In genomic region chr4:94947681-94948108, GRCh38 we compare ENCODE assay signal across 17 cellular contexts.
"Had no signal": no experiment of that assay in that cellular context is flagged by ENCODE, and none has a peak within 500 bp of the region (broad histone marks: within the 10 kb centered on the region; RNA-seq: fewer than 3 reads in every experiment).

No MANE protein-coding gene starts in this region.

- H3K4me1 Mint-ChIP-seq: activated CD4-positive, alpha-beta T cell treated with anti-CD3 and anti-CD28 coated beads, Interleukin-2, amount 10 ng/mL, durations not matched to agents 7 days and 5 days; activated naive CD8-positive, alpha-beta T cell treated with anti-CD3 and anti-CD28 coated beads, Interleukin-2, amount 10 ng/mL, durations not matched to agents 7 days and 5 days; nephron progenitor cell; stimulated activated naive CD8-positive, alpha-beta T cell treated with anti-CD3 and anti-CD28 coated beads, Interleukin-15, amount 100 ng/mL, for 72 hours had no signal

- DNase-seq: activated CD4-positive, alpha-beta T cell treated with anti-CD3 and anti-CD28 coated beads, Interleukin-2, amount 10 ng/mL, durations not matched to agents 7 days and 5 days; activated CD8-positive, alpha-beta memory T cell treated with anti-CD3 and anti-CD28 coated beads, Interleukin-2, amount 50 U/mL, for 48 hours; activated naive CD8-positive, alpha-beta T cell treated with anti-CD3 and anti-CD28 coated beads, Interleukin-2, amount 10 ng/mL, durations not matched to agents 7 days and 5 days; cortex of kidney; effector CD8-positive, alpha-beta T cell; gastrocnemius medialis; heart right ventricle; nephron progenitor cell; psoas muscle; right lobe of liver; spleen; stimulated activated naive CD8-positive, alpha-beta T cell treated with anti-CD3 and anti-CD28 coated beads, Interleukin-15, amount 100 ng/mL, for 72 hours; SW 1271; testis; uterus had no signal

- H3K27me3 Mint-ChIP-seq: activated CD4-positive, alpha-beta T cell treated with anti-CD3 and anti-CD28 coated beads, Interleukin-2, amount 10 ng/mL, durations not matched to agents 7 days and 5 days; activated naive CD8-positive, alpha-beta T cell treated with anti-CD3 and anti-CD28 coated beads, Interleukin-2, amount 10 ng/mL, durations not matched to agents 7 days and 5 days; brain; stimulated activated naive CD8-positive, alpha-beta T cell treated with anti-CD3 and anti-CD28 coated beads, Interleukin-15, amount 100 ng/mL, for 72 hours had no signal

- ATAC-seq: gastrocnemius medialis; heart right ventricle; psoas muscle; right lobe of liver; stimulated activated naive CD8-positive, alpha-beta T cell treated with anti-CD3 and anti-CD28 coated beads, Interleukin-15, amount 100 ng/mL, for 72 hours had no signal

- H3K9me3 ChIP-seq: gastrocnemius medialis, psoas muscle, right lobe of liver, testis, uterus had no signal

- H3K4me3 ChIP-seq: gastrocnemius medialis, heart right ventricle, psoas muscle, right lobe of liver, spleen, testis, uterus had no signal

- H3K27ac Mint-ChIP-seq: activated CD4-positive, alpha-beta T cell treated with anti-CD3 and anti-CD28 coated beads, Interleukin-2, amount 10 ng/mL, durations not matched to agents 7 days and 5 days; activated naive CD8-positive, alpha-beta T cell treated with anti-CD3 and anti-CD28 coated beads, Interleukin-2, amount 10 ng/mL, durations not matched to agents 7 days and 5 days; brain; mesothelial cell of epicardium; nephron progenitor cell; stimulated activated naive CD8-positive, alpha-beta T cell treated with anti-CD3 and anti-CD28 coated beads, Interleukin-15, amount 100 ng/mL, for 72 hours had no signal

- H3K36me3 Mint-ChIP-seq: activated naive CD8-positive, alpha-beta T cell treated with anti-CD3 and anti-CD28 coated beads, Interleukin-2, amount 10 ng/mL, durations not matched to agents 7 days and 5 days had no signal

- H3K36me3 ChIP-seq: gastrocnemius medialis, heart right ventricle, right lobe of liver, spleen, uterus had no signal

- H3K27me3 ChIP-seq: gastrocnemius medialis, heart right ventricle, right lobe of liver, spleen, testis, uterus had no signal

- H3K4me1 ChIP-seq: gastrocnemius medialis, heart right ventricle, psoas muscle, right lobe of liver, spleen, testis, uterus had no signal

- H3K4me3 Mint-ChIP-seq: activated CD4-positive, alpha-beta T cell treated with anti-CD3 and anti-CD28 coated beads, Interleukin-2, amount 10 ng/mL, durations not matched to agents 7 days and 5 days; activated naive CD8-positive, alpha-beta T cell treated with anti-CD3 and anti-CD28 coated beads, Interleukin-2, amount 10 ng/mL, durations not matched to agents 7 days and 5 days; brain; mesothelial cell of epicardium; nephron progenitor cell; stimulated activated naive CD8-positive, alpha-beta T cell treated with anti-CD3 and anti-CD28 coated beads, Interleukin-15, amount 100 ng/mL, for 72 hours had no signal

- H3K27ac ChIP-seq: gastrocnemius medialis, heart right ventricle, psoas muscle, right lobe of liver, spleen, testis, uterus had no signal

- H3K9me3 Mint-ChIP-seq: activated CD4-positive, alpha-beta T cell treated with anti-CD3 and anti-CD28 coated beads, Interleukin-2, amount 10 ng/mL, durations not matched to agents 7 days and 5 days had no signal
